8 cellular contexts compared by ENCODE assay signal in the genomic region with DNA sequence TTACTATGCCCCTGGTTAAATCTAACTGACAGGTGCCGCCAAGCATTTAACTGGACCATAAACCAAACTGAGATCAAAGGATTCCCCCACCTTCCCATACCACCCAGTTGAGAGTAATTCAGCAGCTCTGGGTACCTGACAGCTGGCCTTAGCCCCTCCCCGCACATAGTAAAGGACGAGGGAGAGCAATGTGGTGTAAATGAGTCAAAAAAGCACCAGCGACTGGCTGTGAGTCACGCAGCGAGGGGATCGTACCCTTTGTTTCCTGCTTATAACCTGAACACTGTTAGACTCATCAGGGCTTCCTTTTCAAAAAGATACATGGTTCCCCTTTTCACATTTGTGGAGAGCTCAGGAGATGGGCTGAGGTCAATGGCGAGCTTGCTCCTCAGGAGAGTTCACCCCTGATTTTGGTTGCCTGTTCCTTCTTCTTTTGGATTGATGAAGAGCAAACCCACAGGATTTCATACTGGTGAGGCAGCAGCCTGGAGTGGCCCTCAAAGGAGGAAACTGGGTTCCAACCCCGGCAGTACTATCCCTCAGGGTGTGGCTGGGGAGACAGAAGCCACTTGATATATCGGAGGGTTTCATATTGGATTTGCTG.
DNase-seq lines count a peak whose midpoint lies in the region; ATAC-seq and TF ChIP-seq lines count a peak whose summit lies in the region.

No MANE protein-coding gene starts in this region.

- H3K27me3 Mint-ChIP-seq in endodermal cell (ENCODE audit: insufficient read depth): peaks cover 5% of the 10 kb centered on the region

- no peaks in the 10 kb centered on the region for H3K4me1 ChIP-seq in endodermal cell (ENCODE audit: control insufficient read depth, insufficient read depth, low read length)
- H3K4me1 ChIP-seq in esophagus muscularis mucosa: peaks cover 0 to 8% (median 2%) of the 10 kb centered on the region in 4 donors
- peaks cover 0 to 18% of the 10 kb centered on the region in 2 donors for H3K4me1 ChIP-seq in neuronal stem cell (ENCODE audit: control insufficient read depth in 2 of 2, insufficient read depth in 1 of 2, low read depth in 1 of 2, low read length in 2 of 2)

- H3K4me3 ChIP-seq in endodermal cell (ENCODE audit: low read length) (no peak overlapping the region), esophagus muscularis mucosa (no peak overlapping the region), neuronal stem cell (ENCODE audit: low read length in 2 of 2) (no peak overlapping the region)

- H2BK120ac ChIP-seq in neuronal stem cell (ENCODE audit: low read depth, low read length): no peak overlapping the region

- no peak overlapping the region for H3K23ac ChIP-seq in neuronal stem cell (ENCODE audit: low read depth, low read length, poor library complexity)

- peaks cover 5% of the 10 kb centered on the region for H3K79me1 ChIP-seq in neuronal stem cell (ENCODE audit: low read depth, low read length)

- no peak overlapping the region for H3K14ac ChIP-seq in neuronal stem cell (ENCODE audit: low read length)

- H3K27me3 ChIP-seq in endodermal cell (ENCODE audit: control insufficient read depth, insufficient read depth, low read length, poor library complexity, severe bottlenecking) (no peaks in the 10 kb centered on the region), esophagus muscularis mucosa (peaks cover 0 to 47% (median 0%) of the 10 kb centered on the region in 4 donors), neuronal stem cell (ENCODE audit: control insufficient read depth in 3 of 3, insufficient read depth in 3 of 3, low read depth in 1 of 3, low read length in 3 of 3) (peaks cover 0 to 3% (median 0%) of the 10 kb centered on the region in 3 experiments)

- no peak for TF ChIP-seq CTCF in endodermal cell (conservative IDR thresholded peaks at IDR 0.05)
- TF ChIP-seq CTCF in esophagus muscularis mucosa (IDR thresholded peaks at IDR 0.05): no peak

- intact Hi-C loops in esophagus muscularis mucosa (cut with DNase I): no loop called here

- H3K4me3 Mint-ChIP-seq in endodermal cell: no peak overlapping the region

- TF ChIP-seq POLR2A in esophagus muscularis mucosa (IDR thresholded peaks at IDR 0.05; ENCODE audit: low read depth): no peak

- peaks cover 7% of the 10 kb centered on the region for H3K36me3 ChIP-seq in endodermal cell (ENCODE audit: control insufficient read depth, insufficient read depth, low read length)
- H3K36me3 ChIP-seq in esophagus muscularis mucosa: no peaks in the 10 kb centered on the region
- H3K36me3 ChIP-seq in neuronal stem cell (replicated peaks in 1 of 2; ENCODE audit: control insufficient read depth in 2 of 2, insufficient read depth in 2 of 2, low read length in 2 of 2): peaks cover 0 to 4% of the 10 kb centered on the region in 2 donors

- peaks cover 5% of the 10 kb centered on the region for H3K9me3 Mint-ChIP-seq in endodermal cell

- ATAC-seq in GM19372 (IDR thresholded peaks at IDR 0.05; ENCODE audit: low read depth, unreplicated experiment): peak; percentile 55
- ATAC-seq in HG03342 (IDR thresholded peaks at IDR 0.05; ENCODE audit: unreplicated experiment): peak; percentile 65

- H2AK5ac ChIP-seq in neuronal stem cell (ENCODE audit: low read depth, low read length): no peak overlapping the region

- H2BK12ac ChIP-seq in neuronal stem cell (ENCODE audit: low read length): no peak overlapping the region

- no peak for TF ChIP-seq EP300 in esophagus muscularis mucosa (IDR thresholded peaks at IDR 0.05)

- H2BK5ac ChIP-seq in neuronal stem cell (ENCODE audit: low read length): no peak overlapping the region

- H2BK15ac ChIP-seq in neuronal stem cell (ENCODE audit: low read length): no peak overlapping the region

- no peak overlapping the region for H3K4ac ChIP-seq in neuronal stem cell (ENCODE audit: low read length)

- H3K4me1 Mint-ChIP-seq in endodermal cell: peaks cover 27% of the 10 kb centered on the region

- peak overlapping the region; percentile 20 for H3K27ac Mint-ChIP-seq in endodermal cell

- no peak overlapping the region for H3K27ac ChIP-seq in endodermal cell (ENCODE audit: low read depth, low read length)
- H3K27ac ChIP-seq in esophagus muscularis mucosa (replicated peaks in 1 of 4): no peak overlapping the region
- H3K27ac ChIP-seq in neuronal stem cell (replicated peaks; ENCODE audit: low read length): no peak overlapping the region

- 41 to 68% methylated on average over 9 to 10 of the region's 10 CpGs for WGBS in endodermal cell (ENCODE audit: insufficient coverage in 1 of 2, insufficient read length in 1 of 2), 2 experiments
- WGBS in esophagus muscularis mucosa: 73% methylated on average over 10 of the region's 10 CpGs
- WGBS in neuronal stem cell (ENCODE audit: extremely low coverage in 2 of 2, insufficient read length in 2 of 2, insufficient replicate concordance in 1 of 2), 2 donors: no CpG with 5 or more reads among the region's 10 CpGs

- H3K9ac ChIP-seq in endodermal cell (ENCODE audit: extremely low read depth, low read length, poor library complexity, severe bottlenecking): no peak overlapping the region
- H3K9ac ChIP-seq in neuronal stem cell (ENCODE audit: low read depth, low read length, poor library complexity): no peak overlapping the region

- no peak overlapping the region for H3K18ac ChIP-seq in neuronal stem cell (ENCODE audit: low read length)

- H3K9me3 ChIP-seq in endodermal cell (ENCODE audit: control insufficient read depth, low read length) (no peaks in the 10 kb centered on the region), esophagus muscularis mucosa (no peaks in the 10 kb centered on the region), neuronal stem cell (replicated peaks in 1 of 2; ENCODE audit: control insufficient read depth in 2 of 2, insufficient read depth in 1 of 2, low read depth in 1 of 2, low read length in 2 of 2) (peaks cover 3 to 4% of the 10 kb centered on the region in 2 donors)

- H4K8ac ChIP-seq in neuronal stem cell (ENCODE audit: low read depth, low read length): no peak overlapping the region

- DNase-seq in 8988T: peak; percentile 93
- DNase-seq in UCSD-AML1 (lab: John Stamatoyannopoulos, UW; ENCODE audit: unreplicated experiment): peak; percentile 39
- DNase-seq in endodermal cell: peak; percentile 63
- peak; percentile 56 for DNase-seq in stimulated activated CD8-positive, alpha-beta memory T cell treated with anti-CD3 and anti-CD28 coated beads, Interleukin-12 subunit alpha, Interleukin-12 subunit beta, amount 100 ng/mL, for 1 hour (ENCODE audit: low read depth)
- no peak for DNase-seq in esophagus muscularis mucosa (ENCODE audit: extremely low spot score)
- DNase-seq in neuronal stem cell (ENCODE audit: low spot score): no peak

- no peak overlapping the region for H2AFZ ChIP-seq in neuronal stem cell (ENCODE audit: low read length)

- peaks cover 10% of the 10 kb centered on the region for H3K36me3 Mint-ChIP-seq in endodermal cell (ENCODE audit: low read depth)

- H3K4me2 ChIP-seq in neuronal stem cell (ENCODE audit: insufficient read depth, low read length, poor library complexity, severe bottlenecking): no peak overlapping the region

- no peak overlapping the region for H4K91ac ChIP-seq in neuronal stem cell (ENCODE audit: low read depth, low read length, poor library complexity)

Comparison
In these comparisons a context has a peak if more than half of its experiments do, and no peak if none do; other contexts are left out.
1. DNase-seq: peak in 8988T (single experiment), UCSD-AML1 (single experiment), endodermal cell (single experiment) and stimulated activated CD8-positive, alpha-beta memory T cell treated with anti-CD3 and anti-CD28 coated beads, Interleukin-12 subunit alpha, Interleukin-12 subunit beta, amount 100 ng/mL, for 1 hour (single experiment); none in esophagus muscularis mucosa (single experiment) and neuronal stem cell (single experiment).